ENCODE assay signal across 1 cellular context in genomic region chr16:50547340-50547865, GRCh38.
TF ChIP-seq lines count a peak whose summit lies in the region.

No MANE protein-coding gene starts in this region.

TF ChIP-seq in H1, 55 proteins besides CTCF, POLR2A, EP300 and RAD21:
- TF ChIP-seq SP1 (IDR thresholded peaks at IDR 0.05; ENCODE audit: low read depth, low read length) (no peak), POLR2AphosphoS5 (IDR thresholded peaks at IDR 0.05; ENCODE audit: low read depth, low read length) (no peak), HDAC2 (IDR thresholded peaks at IDR 0.05; ENCODE audit: borderline replicate concordance in 1 of 2, low read depth in 2 of 2, low read length in 2 of 2) (peak in 1 of 2 experiments; percentile 34; a peak in 1 of 4 replicates), SAP30 (IDR thresholded peaks at IDR 0.05; ENCODE audit: insufficient read depth, insufficient replicate concordance, low read length) (no peak), JUND (IDR thresholded peaks at IDR 0.05; ENCODE audit: low read length) (no peak), TAF1 (IDR thresholded peaks at IDR 0.05; ENCODE audit: low read depth, low read length) (no peak), JUN (IDR thresholded peaks at IDR 0.05; ENCODE audit: low read depth, low read length) (no peak), RFX5 (IDR thresholded peaks at IDR 0.05; ENCODE audit: borderline replicate concordance, low read depth, low read length) (no peak), YY1 (IDR thresholded peaks at IDR 0.05; ENCODE audit: low read depth, low read length) (no peak), SP2 (IDR thresholded peaks at IDR 0.05; ENCODE audit: low read length) (no peak), CHD2 (IDR thresholded peaks at IDR 0.05; ENCODE audit: low read length) (no peak), KDM1A (IDR thresholded peaks at IDR 0.05; ENCODE audit: borderline replicate concordance, low read length) (peak; percentile 93), RNF2 (IDR thresholded peaks at IDR 0.05; ENCODE audit: borderline replicate concordance, low read depth, low read length, missing control alignments, poor library complexity, severe bottlenecking) (no peak), TCF12 (IDR thresholded peaks at IDR 0.05; ENCODE audit: low read depth, low read length) (no peak), BACH1 (IDR thresholded peaks at IDR 0.05; ENCODE audit: low read length) (no peak), NANOG (IDR thresholded peaks at IDR 0.05; ENCODE audit: insufficient read depth, low read depth, low read length, poor library complexity, severe bottlenecking) (no peak), KDM4A (IDR thresholded peaks at IDR 0.05; ENCODE audit: low read depth, low read length, severe bottlenecking) (no peak), MAX (IDR thresholded peaks at IDR 0.05) (no peak), EZH2 (IDR thresholded peaks at IDR 0.05; ENCODE audit: low read depth, low read length, severe bottlenecking) (no peak), RXRA (IDR thresholded peaks at IDR 0.05; ENCODE audit: insufficient read depth, low read depth, low read length) (no peak), SRF (IDR thresholded peaks at IDR 0.05; ENCODE audit: low read depth, low read length) (no peak), ASH2L (IDR thresholded peaks at IDR 0.05; ENCODE audit: low read length) (peak; percentile 13), GTF2F1 (IDR thresholded peaks at IDR 0.05; ENCODE audit: borderline replicate concordance, low read depth, low read length) (no peak), SIX5 (IDR thresholded peaks at IDR 0.05; ENCODE audit: low read depth, low read length) (no peak), CREB1 (IDR thresholded peaks at IDR 0.05) (no peak), TEAD4 (IDR thresholded peaks at IDR 0.05; ENCODE audit: low read depth, low read length) (no peak), CTBP2 (IDR thresholded peaks at IDR 0.05; ENCODE audit: borderline replicate concordance, insufficient read depth, insufficient read length, low read length) (peak; percentile 32), CBX8 (IDR thresholded peaks at IDR 0.05; ENCODE audit: borderline replicate concordance, low read depth, low read length) (no peak), SIN3A (conservative IDR thresholded peaks at IDR 0.05 in 1 of 2, IDR thresholded peaks at IDR 0.05 in 1 of 2; ENCODE audit: low read depth in 1 of 2, low read length in 2 of 2) (no peak), ATF3 (IDR thresholded peaks at IDR 0.05; ENCODE audit: insufficient read depth, low read depth, low read length) (no peak), NRF1 (IDR thresholded peaks at IDR 0.05; ENCODE audit: low read depth, low read length) (no peak), ATF2 (IDR thresholded peaks at IDR 0.05; ENCODE audit: low read length) (no peak), SIRT6 (IDR thresholded peaks at IDR 0.05; ENCODE audit: low read length) (no peak), EGR1 (IDR thresholded peaks at IDR 0.05; ENCODE audit: borderline replicate concordance, low read depth, low read length) (no peak), GABPA (IDR thresholded peaks at IDR 0.05; ENCODE audit: borderline replicate concordance, insufficient read depth, low read length) (no peak)
